Comparison of ENCODE assay signal across 18 cellular contexts in genomic region chr1:67376381-67376780, GRCh38. TPM values are rescaled to one million over a fixed set of nuclear protein-coding genes. Genes with fewer than 3 reads are reported as not detected.
DNase-seq lines count a peak whose midpoint lies in the region; ATAC-seq and TF ChIP-seq lines count a peak whose summit lies in the region.
"Had no signal": no experiment of that assay in that cellular context is flagged by ENCODE, and none has a peak within 500 bp of the region (broad histone marks: within the 10 kb centered on the region; RNA-seq: fewer than 3 reads in every experiment).

No MANE protein-coding gene starts in this region.

- peaks cover 37% of the 10 kb centered on the region for H3K4me1 ChIP-seq in PC-9 (replicated peaks; ENCODE audit: insufficient read depth)
- H3K4me1 ChIP-seq in foreskin keratinocyte, result peaks cover 8% of the 10 kb centered on the region
- H3K4me1 ChIP-seq: spleen had no signal

- H3K9me2 ChIP-seq in PC-9 (ENCODE audit: insufficient read depth), result no peaks in the 10 kb centered on the region

- no peaks in the 10 kb centered on the region for H4K20me1 ChIP-seq in PC-9 (ENCODE audit: insufficient read depth)

- POLR2A ChIA-PET in PC-9 (lab: Charles Lee; ENCODE audit: unreplicated experiment), result interaction anchor here (0.6 kb wide), 2 partner anchors 39 to 134 kb away, joined by 4 to 5 read pairs; no protein-coding TSS in a partner anchor

- H3K9me3 ChIP-seq in PC-9 (ENCODE audit: insufficient read depth, low read depth), result no peaks in the 10 kb centered on the region; the same call in 1 of the 2 replicates
- H3K9me3 ChIP-seq: spleen had no signal

- ATAC-seq in foreskin keratinocyte (peak; percentile 15), HG02759 (IDR thresholded peaks at IDR 0.05; ENCODE audit: unreplicated experiment) (no peak), GM18858 (IDR thresholded peaks at IDR 0.05; ENCODE audit: unreplicated experiment) (no peak)

- intact Hi-C loops in PC-9 (cut with micrococcal nuclease; ENCODE audit: unreplicated experiment), result loop anchor here (1.0 to 10.0 kb wide), 2 partner anchors 14 to 368 kb away; no protein-coding TSS in a partner anchor

- no peak overlapping the region for H3K4me3 ChIP-seq in PC-9
- no peak overlapping the region for H3K4me3 ChIP-seq in foreskin fibroblast (ENCODE audit: low read depth in 1 of 2, low read length in 2 of 2)
- H3K4me3 ChIP-seq: spleen had no signal

- H3K27ac ChIP-seq in C4-2B (peak overlapping the region; percentile 48), PC-9 (0 out of 2 replicates have a peak overlapping the region, but pooled peaks have one; percentile 13), foreskin keratinocyte (no peak overlapping the region)
- H3K27ac ChIP-seq: RWPE1, spleen had no signal

- H2AFZ ChIP-seq in PC-9, result no peak overlapping the region

- CTCF ChIA-PET in PC-9 (lab: Charles Lee), result no interaction called here

- H3K79me2 ChIP-seq in PC-9 (ENCODE audit: low read depth), result no peaks in the 10 kb centered on the region

- DNase-seq in DMS53 (lab: John Stamatoyannopoulos, UW) (peak; percentile 72), PC-9 (peak; percentile 72 to 89), foreskin keratinocyte (peak in 1 of 2 donors; percentile 40), foreskin fibroblast (no peak)
- DNase-seq: activated CD4-positive, CD25-positive, alpha-beta regulatory T cell; activated gamma-delta T cell treated with Interleukin-2 at 50 U/mL for 16 hours; AML-193; cerebellar nuclear complex; effector memory CD4-positive, alpha-beta T cell; Kasumi-1; midbrain; NCI-H1105 treated with DMSO at 0.1 percent for 48 hours; NK-92 treated with Interleukin-12 subunit alpha and Interleukin-12 subunit beta, amount 100 ng/mL, for 24 hours; spleen had no signal

- peak overlapping the region; percentile 30 for H3K4me2 ChIP-seq in PC-9

- BruUV-seq in PC-9 (replicated peaks; lab: Mats Ljungman, UMichigan), result no TSS peak

- no peaks in the 10 kb centered on the region for H3K27me3 ChIP-seq in PC-9 (ENCODE audit: insufficient read depth, low read depth)
- no peaks in the 10 kb centered on the region for H3K27me3 ChIP-seq in foreskin keratinocyte
- H3K27me3 ChIP-seq: spleen had no signal

- peaks cover 20% of the 10 kb centered on the region; the same call in 1 of the 2 replicates for H3F3A ChIP-seq in PC-9 (ENCODE audit: insufficient read depth, low read depth)

- TF ChIP-seq CTCF in C4-2B (conservative IDR thresholded peaks at IDR 0.05) (no peak), PC-9 (conservative IDR thresholded peaks at IDR 0.05) (no peak), foreskin keratinocyte (conservative IDR thresholded peaks at IDR 0.05) (no peak), foreskin fibroblast (IDR thresholded peaks at IDR 0.05; ENCODE audit: low read depth, low read length) (no peak)

- H3K36me3 ChIP-seq in PC-9 (ENCODE audit: low read depth), result no peaks in the 10 kb centered on the region

RNA-seq across cellular contexts. Expression of gene SERBP1, which starts 53.8 kb away (rescaled TPM):
- total RNA-seq in PC-9 (2021), result 312 and 339 TPM in 2 replicates
- 278 and 366 TPM in 2 replicates for total RNA-seq in foreskin keratinocyte
- polyA plus RNA-seq in foreskin keratinocyte, result 212 and 259 TPM in 2 replicates

Comparison
In these comparisons a context has a peak if more than half of its experiments do, and no peak if none do; other contexts are left out.
1. DNase-seq: peak in DMS53 (single experiment) and PC-9 (2 of 2); none in foreskin fibroblast (0 of 2).